Comparison of ENCODE assay signal across 8 cellular contexts in the genomic region with DNA sequence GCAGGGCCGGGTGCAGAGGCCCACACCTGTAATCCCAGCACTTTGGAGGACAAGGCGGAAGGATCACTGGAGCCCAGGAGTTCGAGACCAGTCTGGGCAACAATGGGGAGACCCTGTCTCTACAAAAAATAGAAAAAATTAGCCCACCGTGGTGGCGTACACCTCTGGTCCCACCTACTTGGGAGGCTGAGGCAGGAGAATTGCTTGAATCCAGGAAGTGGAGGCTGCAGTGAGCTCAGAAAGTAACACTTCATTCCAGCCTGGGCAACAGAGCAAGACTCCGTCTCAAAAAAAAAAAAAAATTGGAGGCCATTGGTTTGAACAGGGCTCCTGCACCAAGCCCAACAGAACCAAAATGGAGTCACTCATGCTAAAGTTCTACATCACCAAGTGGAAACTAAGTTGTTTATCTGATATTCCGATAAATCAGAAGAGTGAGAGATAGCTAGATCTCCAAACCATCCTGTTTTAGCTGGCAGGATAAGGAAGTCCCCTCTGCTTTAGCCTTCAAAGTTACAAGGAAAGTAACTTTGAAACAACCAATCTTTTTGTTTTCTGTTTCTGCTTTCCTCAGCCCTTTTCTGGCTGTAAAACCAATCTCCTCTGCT. TPM values are rescaled to one million over a fixed set of nuclear protein-coding genes. Genes with fewer than 3 reads are reported as not detected.
DNase-seq lines count a peak whose midpoint lies in the region; ATAC-seq and TF ChIP-seq lines count a peak whose summit lies in the region.

No MANE protein-coding gene starts in this region.

- H3K36me3 ChIP-seq in left ventricle myocardium inferior, result peaks cover 6% of the 10 kb centered on the region
- peaks cover 0 to 9% of the 10 kb centered on the region in 2 donors for H3K36me3 ChIP-seq in adrenal gland (replicated peaks in 1 of 2)
- peaks cover 5% of the 10 kb centered on the region for H3K36me3 ChIP-seq in mesendoderm (ENCODE audit: control insufficient read depth, insufficient read depth, low read length)
- peaks cover 0 to 6% of the 10 kb centered on the region in 2 donors for H3K36me3 ChIP-seq in vagina

- H3K18ac ChIP-seq in mesendoderm (ENCODE audit: low read length), result no peak overlapping the region

- WGBS in adrenal gland, 4 donors, result 76 to 86% (median 81%) methylated on average over 7 of the region's 7 CpGs
- no CpG with 5 or more reads among the region's 7 CpGs for WGBS in mesendoderm (ENCODE audit: extremely low coverage, insufficient coverage, low lambda C conversion rate)

- H3K4me2 ChIP-seq in mesendoderm (ENCODE audit: low read length), result no peak overlapping the region

- no peak overlapping the region for H3K4ac ChIP-seq in mesendoderm (ENCODE audit: low read depth, low read length)

- H4K5ac ChIP-seq in mesendoderm (ENCODE audit: low read length), result no peak overlapping the region

- peak overlapping the region; percentile 11 for H3K9ac ChIP-seq in mesendoderm (ENCODE audit: low read length)

- no peak overlapping the region for H2BK120ac ChIP-seq in mesendoderm (ENCODE audit: low read depth, low read length)

- no peak overlapping the region for H2BK15ac ChIP-seq in mesendoderm (replicated peaks; ENCODE audit: low read depth)

- peaks cover 6% of the 10 kb centered on the region for H3K79me2 ChIP-seq in mesendoderm (ENCODE audit: control insufficient read depth, insufficient read depth, low read length)

- DNase-seq in left ventricle myocardium inferior, result no peak
- DNase-seq in Right ventricle myocardium inferior (ENCODE audit: missing footprints), result no peak
- no peak for DNase-seq in adrenal gland
- DNase-seq in mesendoderm, result no peak
- no peak for DNase-seq in vagina (ENCODE audit: extremely low spot score in 2 of 2)
- no peak for DNase-seq in kidney tubule cell (ENCODE audit: low spot score)
- no peak for DNase-seq in GM19240 (ENCODE audit: insufficient read length, low spot score)
- DNase-seq in stimulated activated naive CD4-positive, alpha-beta T cell treated with Interleukin-2 at 50 U/mL for 16 hours (lab: John Stamatoyannopoulos, UW), result no peak

- TF ChIP-seq POLR2A in adrenal gland (IDR thresholded peaks at IDR 0.05), result no peak
- TF ChIP-seq POLR2A in vagina (IDR thresholded peaks at IDR 0.05), result no peak

- intact Hi-C loops in left ventricle myocardium inferior (cut with micrococcal nuclease), result no loop called here
- intact Hi-C loops in Right ventricle myocardium inferior (cut with DNase I), result no loop called here
- intact Hi-C loops in adrenal gland (cut with DNase I), result loop anchor here in 1 of 2 donors (10.0 kb wide), 1 partner anchor 254 kb away; a partner anchor contains a TSS
- intact Hi-C loops in vagina (cut with DNase I), result no loop called here

- H3K4me3 ChIP-seq in left ventricle myocardium inferior (peak overlapping the region; percentile 86), adrenal gland (peak overlapping the region in 1 of 4 donors; percentile 64), mesendoderm (ENCODE audit: low read length) (no peak overlapping the region), vagina (no peak overlapping the region)

- H3K4me1 ChIP-seq in left ventricle myocardium inferior, result peaks cover 24% of the 10 kb centered on the region
- H3K4me1 ChIP-seq in adrenal gland (replicated peaks in 1 of 2), result peaks cover 7 to 15% of the 10 kb centered on the region in 2 donors
- H3K4me1 ChIP-seq in mesendoderm (ENCODE audit: control insufficient read depth, low read depth, low read length), result peaks cover 5% of the 10 kb centered on the region
- peaks cover 16% of the 10 kb centered on the region for H3K4me1 ChIP-seq in vagina

- H3K27ac ChIP-seq in left ventricle myocardium inferior (replicated peaks) (peak overlapping the region; percentile 95), adrenal gland (peak overlapping the region in 3 of 5 donors; percentile 76 to 95 (median 94)), mesendoderm (ENCODE audit: low read depth, low read length) (no peak overlapping the region), vagina (peak overlapping the region; percentile 93)

- no peak overlapping the region for H4K8ac ChIP-seq in mesendoderm (ENCODE audit: low read depth, low read length)

- no peak overlapping the region for H2BK5ac ChIP-seq in mesendoderm (ENCODE audit: low read length)

- no peaks in the 10 kb centered on the region for H3K27me3 ChIP-seq in left ventricle myocardium inferior (ENCODE audit: low read depth)
- no peaks in the 10 kb centered on the region for H3K27me3 ChIP-seq in adrenal gland
- H3K27me3 ChIP-seq in mesendoderm (ENCODE audit: insufficient read depth, low read length, poor library complexity), result no peaks in the 10 kb centered on the region
- H3K27me3 ChIP-seq in vagina, result no peaks in the 10 kb centered on the region

- no peak overlapping the region for H2AK5ac ChIP-seq in mesendoderm (ENCODE audit: low read length)

- peak overlapping the region; percentile 76 for H3K56ac ChIP-seq in mesendoderm (ENCODE audit: low read length)

- H3K23ac ChIP-seq in mesendoderm (ENCODE audit: low read length), result no peak overlapping the region

- H3K9me3 ChIP-seq in left ventricle myocardium inferior (replicated peaks) (no peaks in the 10 kb centered on the region), adrenal gland (replicated peaks in 1 of 3) (no peaks in the 10 kb centered on the region), vagina (no peaks in the 10 kb centered on the region)

- ATAC-seq in Right ventricle myocardium inferior, result no peak

- peaks cover 8% of the 10 kb centered on the region for H3K79me1 ChIP-seq in mesendoderm (ENCODE audit: low read length)

- no peak for TF ChIP-seq CTCF in left ventricle myocardium inferior (IDR thresholded peaks at IDR 0.05; ENCODE audit: borderline replicate concordance)
- TF ChIP-seq CTCF in adrenal gland (IDR thresholded peaks at IDR 0.05), result no peak
- no peak for TF ChIP-seq CTCF in vagina (IDR thresholded peaks at IDR 0.05)

RNA-seq across cellular contexts. Expression of a gene that starts 0.8 kb away (rescaled TPM):
- 53.6 TPM for total RNA-seq in left ventricle myocardium inferior
- total RNA-seq in Right ventricle myocardium inferior, result 59.3 TPM
- total RNA-seq in adrenal gland, result 10 to 100 TPM; 13.2 to 42.1 (median 34.9) TPM
- 10 to 100 TPM; 33.5 to 48.7 (median 39.9) TPM for polyA plus RNA-seq in adrenal gland
- polyA plus RNA-seq in mesendoderm (2013, experiment 1 of 2), result 64.1 TPM
- polyA plus RNA-seq in mesendoderm (2013, experiment 2 of 2), result 62.9 TPM
- 45.2 TPM for total RNA-seq in vagina

RNA-seq across cellular contexts. Expression of a gene that starts 12.8 kb away (rescaled TPM):
- total RNA-seq in left ventricle myocardium inferior, result 69.8 TPM
- total RNA-seq in Right ventricle myocardium inferior, result 77.9 TPM
- total RNA-seq in adrenal gland, result 10 to 100 TPM; 23.7 to 31.2 (median 26.8) TPM
- 10 to 100 TPM in 2 of 3 donors, 1 to 10 TPM in 1; 9.8 to 20.4 (median 11.1) TPM for polyA plus RNA-seq in adrenal gland
- polyA plus RNA-seq in mesendoderm (2013, experiment 1 of 2), result 27.9 TPM
- 28.0 TPM for polyA plus RNA-seq in mesendoderm (2013, experiment 2 of 2)
- 35.4 TPM for total RNA-seq in vagina

RNA-seq across cellular contexts. Expression of a gene that starts 51.8 kb away (rescaled TPM):
- total RNA-seq in left ventricle myocardium inferior (7.1 TPM), Right ventricle myocardium inferior (5.3 TPM), adrenal gland (10 to 100 TPM in 5 of 8 donors, 1 to 10 TPM in 3; 5.5 to 17.5 (median 10.7) TPM), vagina (5.2 TPM)
- polyA plus RNA-seq in adrenal gland, result 10 to 100 TPM; 11.1 to 20.5 (median 14.1) TPM
- polyA plus RNA-seq in mesendoderm (2013, experiment 1 of 2), result 1.8 TPM
- polyA plus RNA-seq in mesendoderm (2013, experiment 2 of 2), result 2.2 TPM
